In genomic region chr4:69044247-69044646, GRCh38 we compare ENCODE assay signal across 28 cellular contexts. TPM values are rescaled to one million over a fixed set of nuclear protein-coding genes. Genes with fewer than 3 reads are reported as not detected.
"Had no signal": no experiment of that assay in that cellular context is flagged by ENCODE, and none has a peak within 500 bp of the region (broad histone marks: within the 10 kb centered on the region; RNA-seq: fewer than 3 reads in every experiment).

No MANE protein-coding gene starts in this region.

- H3K9me3 Mint-ChIP-seq: activated CD4-positive, alpha-beta T cell treated with anti-CD3 and anti-CD28 coated beads, Interleukin-2, amount 10 ng/mL, durations not matched to agents 7 days and 5 days; activated CD8-positive, alpha-beta T cell treated with anti-CD3 and anti-CD28 coated beads for 36 hours; naive thymus-derived CD8-positive, alpha-beta T cell; neural progenitor cell had no signal

- H3K4me3 ChIP-seq: adrenal gland, ascending aorta, dorsolateral prefrontal cortex, heart right ventricle, lower lobe of right lung, neural progenitor cell, prostate gland, thoracic aorta, upper lobe of right lung had no signal

- H3K4me1 Mint-ChIP-seq: activated CD4-positive, alpha-beta T cell treated with anti-CD3 and anti-CD28 coated beads, Interleukin-2, amount 10 ng/mL, durations not matched to agents 7 days and 5 days; naive thymus-derived CD8-positive, alpha-beta T cell had no signal

- H3K9me3 ChIP-seq: adrenal gland, ascending aorta, lower lobe of right lung, prostate gland, thoracic aorta, upper lobe of right lung had no signal

- H3K36me3 ChIP-seq: adrenal gland, ascending aorta, brain microvascular endothelial cell, heart right ventricle, lower lobe of right lung, neural progenitor cell, prostate gland, thoracic aorta, upper lobe of right lung had no signal

- ATAC-seq: activated CD8-positive, alpha-beta T cell treated with anti-CD3 and anti-CD28 coated beads for 36 hours; effector memory CD8-positive, alpha-beta T cell; esophagus mucosa; heart right ventricle; lower lobe of right lung; naive thymus-derived CD8-positive, alpha-beta T cell; upper lobe of right lung had no signal

- H3K27me3 Mint-ChIP-seq: activated CD4-positive, alpha-beta T cell treated with anti-CD3 and anti-CD28 coated beads, Interleukin-2, amount 10 ng/mL, durations not matched to agents 7 days and 5 days; activated CD8-positive, alpha-beta T cell treated with anti-CD3 and anti-CD28 coated beads for 36 hours; effector memory CD8-positive, alpha-beta T cell; naive thymus-derived CD8-positive, alpha-beta T cell had no signal

- H3K27me3 ChIP-seq: adrenal gland, ascending aorta, brain microvascular endothelial cell, heart right ventricle, neural progenitor cell, upper lobe of right lung had no signal

- H3K27ac Mint-ChIP-seq: activated CD4-positive, alpha-beta T cell treated with anti-CD3 and anti-CD28 coated beads, Interleukin-2, amount 10 ng/mL, durations not matched to agents 7 days and 5 days; activated CD8-positive, alpha-beta T cell treated with anti-CD3 and anti-CD28 coated beads for 36 hours; activated naive CD8-positive, alpha-beta T cell; effector memory CD8-positive, alpha-beta T cell; naive thymus-derived CD8-positive, alpha-beta T cell; neural progenitor cell had no signal

- H3K27ac ChIP-seq: adrenal gland, ascending aorta, brain microvascular endothelial cell, dorsolateral prefrontal cortex, heart right ventricle, lower lobe of right lung, neural progenitor cell, prostate gland, thoracic aorta, upper lobe of right lung, VCaP had no signal

- H3K9ac ChIP-seq: neural progenitor cell had no signal

- H2AFZ ChIP-seq: neural progenitor cell had no signal

- DNase-seq: activated CD4-positive, alpha-beta T cell treated with anti-CD3 and anti-CD28 coated beads, Interleukin-2, amount 10 ng/mL, durations not matched to agents 7 days and 5 days; activated CD4-positive, CD25-positive, alpha-beta regulatory T cell treated with anti-CD3 and anti-CD28 coated beads, Interleukin-2, amount 50 U/mL, for 72 hours; activated CD8-positive, alpha-beta T cell treated with anti-CD3 and anti-CD28 coated beads for 36 hours; activated gamma-delta T cell treated with Interleukin-2 at 50 U/mL for 16 hours; activated T-cell treated with anti-CD3 and anti-CD28 coated beads, Interleukin-2, amount 50 U/mL, for 1 hour; adrenal gland; brain microvascular endothelial cell; central memory CD4-positive, alpha-beta T cell; dorsolateral prefrontal cortex; effector memory CD8-positive, alpha-beta T cell; heart right ventricle; left colon; lower lobe of right lung; naive thymus-derived CD8-positive, alpha-beta T cell; stimulated activated CD4-positive, alpha-beta T cell treated with anti-CD3 and anti-CD28 coated beads, Interleukin-4, amount 100 ng/mL, for 24 hours; stimulated activated naive CD4-positive, alpha-beta T cell treated with Interleukin-2 at 50 U/mL for 16 hours; upper lobe of right lung had no signal

- H3K4me3 Mint-ChIP-seq: activated CD4-positive, alpha-beta T cell treated with anti-CD3 and anti-CD28 coated beads, Interleukin-2, amount 10 ng/mL, durations not matched to agents 7 days and 5 days; activated CD8-positive, alpha-beta T cell treated with anti-CD3 and anti-CD28 coated beads for 36 hours; activated naive CD8-positive, alpha-beta T cell; effector memory CD8-positive, alpha-beta T cell; naive thymus-derived CD8-positive, alpha-beta T cell; neural progenitor cell had no signal

- H3K36me3 Mint-ChIP-seq: activated naive CD8-positive, alpha-beta T cell; naive thymus-derived CD8-positive, alpha-beta T cell; neural progenitor cell had no signal

- H3K4me1 ChIP-seq: adrenal gland, ascending aorta, heart right ventricle, lower lobe of right lung, neural progenitor cell, prostate gland, upper lobe of right lung had no signal

- H3K4me2 ChIP-seq: neural progenitor cell had no signal

RNA-seq across cellular contexts. Expression of gene UGT2B7, which starts 52.0 kb away (rescaled TPM):
- total RNA-seq: activated CD4-positive, alpha-beta T cell treated with anti-CD3 and anti-CD28 coated beads, Interleukin-2, amount 10 ng/mL, durations not matched to agents 7 days and 5 days; activated CD8-positive, alpha-beta T cell treated with anti-CD3 and anti-CD28 coated beads for 36 hours; ascending aorta; dorsolateral prefrontal cortex; endothelial cell of umbilical vein; esophagus mucosa; fibroblast of villous mesenchyme; heart right ventricle; lower lobe of right lung; naive thymus-derived CD8-positive, alpha-beta T cell; omental fat pad; prostate gland; T-helper 2 cell treated with Interferon-gamma antibody and Interleukin-4, amounts not matched to agents 100 ng/mL and 5 ng/mL, for 36 hours; thoracic aorta had no signal
